In genomic region chr1:72056516-72056915, GRCh38 we compare ENCODE assay signal across 39 cellular contexts.
"Had no signal": no experiment of that assay in that cellular context is flagged by ENCODE, and none has a peak within 500 bp of the region (broad histone marks: within the 10 kb centered on the region; RNA-seq: fewer than 3 reads in every experiment).

No MANE protein-coding gene starts in this region.

- DNase-seq: activated effector memory CD4-positive, alpha-beta T cell treated with anti-CD3 and anti-CD28 coated beads, Interleukin-2, amount 50 U/mL, for 16 hours; activated effector memory CD4-positive, alpha-beta T cell treated with Interleukin-2 at 50 U/mL for 16 hours; activated gamma-delta T cell; activated gamma-delta T cell treated with Interleukin-2 at 50 U/mL for 16 hours; activated naive CD4-positive, alpha-beta T cell; activated naive CD4-positive, alpha-beta T cell treated with anti-CD3 and anti-CD28 coated beads for 36 hours; activated naive CD4-positive, alpha-beta T cell treated with anti-CD3 and anti-CD28 coated beads, Interleukin-2, amount 10 ng/mL, durations not matched to agents 7 days and 5 days; activated naive CD4-positive, alpha-beta T cell treated with anti-CD3 and anti-CD28 coated beads, Interleukin-2, amount 50 U/mL, for 16 hours; activated naive CD4-positive, alpha-beta T cell treated with Interleukin-2 at 50 U/mL for 16 hours; activated naive CD8-positive, alpha-beta T cell treated with anti-CD3 and anti-CD28 coated beads for 36 hours; activated naive CD8-positive, alpha-beta T cell treated with anti-CD3 and anti-CD28 coated beads, Interleukin-2, amount 10 ng/mL, durations not matched to agents 7 days and 5 days; activated naive CD8-positive, alpha-beta T cell treated with anti-CD3 and anti-CD28 coated beads, Interleukin-2, amount 50 U/mL, for 24 hours; activated T-cell treated with anti-CD3 and anti-CD28 coated beads, Interleukin-2, amount 50 U/mL, for 4 hours; activated T-cell treated with anti-CD3 and anti-CD28 coated beads, Interleukin-2, amount 50 U/mL, for 48 hours; activated T-cell treated with anti-CD3 and anti-CD28 coated beads, Interleukin-2, amount 50 U/mL, for 72 hours; adrenal gland; amniotic stem cell; amygdala; anterior cingulate cortex; aorta; body of pancreas; brain microvascular endothelial cell; caudate nucleus; central memory CD4-positive, alpha-beta T cell; cerebellar nuclear complex had no signal

- H3K4me3 ChIP-seq: adrenal gland, ascending aorta, body of pancreas, breast epithelium, cardiac muscle cell had no signal

- H3K4me1 ChIP-seq: adrenal gland, ascending aorta, body of pancreas, breast epithelium had no signal

- ATAC-seq: activated naive CD4-positive, alpha-beta T cell treated with anti-CD3 and anti-CD28 coated beads, Interleukin-2, amount 50 U/mL, for 72 hours; activated naive CD8-positive, alpha-beta T cell treated with anti-CD3 and anti-CD28 coated beads, Interleukin-2, amount 50 U/mL, for 24 hours; activated T-cell treated with anti-CD3 and anti-CD28 coated beads, Interleukin-2, amount 50 U/mL, for 4 hours; activated T-cell treated with anti-CD3 and anti-CD28 coated beads, Interleukin-2, amount 50 U/mL, for 72 hours; activated T-helper 17 cell treated with anti-CD3 and anti-CD28 coated beads, Interleukin-2, amount 50 U/mL, for 72 hours; body of pancreas had no signal

- H3K4me1 Mint-ChIP-seq: activated naive CD4-positive, alpha-beta T cell treated with anti-CD3 and anti-CD28 coated beads, Interleukin-2, amount 10 ng/mL, durations not matched to agents 7 days and 5 days; activated naive CD4-positive, alpha-beta T cell treated with anti-CD3 and anti-CD28 coated beads, Interleukin-2, amount 50 U/mL, for 24 hours; activated naive CD8-positive, alpha-beta T cell treated with anti-CD3 and anti-CD28 coated beads for 36 hours; activated naive CD8-positive, alpha-beta T cell treated with anti-CD3 and anti-CD28 coated beads, Interleukin-2, amount 10 ng/mL, durations not matched to agents 7 days and 5 days; activated naive CD8-positive, alpha-beta T cell treated with anti-CD3 and anti-CD28 coated beads, Interleukin-2, amount 50 U/mL, for 24 hours; activated T-helper 17 cell treated with anti-CD3 and anti-CD28 coated beads, Interleukin-2, amount 50 U/mL, for 72 hours; central memory CD8-positive, alpha-beta T cell had no signal

- FAIRE-seq: astrocyte, bronchial epithelial cell, colon had no signal

- H3K36me3 Mint-ChIP-seq: activated naive CD4-positive, alpha-beta T cell treated with anti-CD3 and anti-CD28 coated beads, Interleukin-2, amount 10 ng/mL, durations not matched to agents 7 days and 5 days; activated naive CD4-positive, alpha-beta T cell treated with anti-CD3 and anti-CD28 coated beads, Interleukin-2, amount 50 U/mL, for 24 hours; activated naive CD4-positive, alpha-beta T cell treated with anti-CD3 and anti-CD28 coated beads, Interleukin-2, amount 50 U/mL, for 72 hours; activated naive CD8-positive, alpha-beta T cell; activated naive CD8-positive, alpha-beta T cell treated with anti-CD3 and anti-CD28 coated beads for 36 hours; activated naive CD8-positive, alpha-beta T cell treated with anti-CD3 and anti-CD28 coated beads, Interleukin-2, amount 10 ng/mL, durations not matched to agents 7 days and 5 days; brain had no signal

- H3K4me3 Mint-ChIP-seq: activated naive CD4-positive, alpha-beta T cell treated with anti-CD3 and anti-CD28 coated beads for 36 hours; activated naive CD4-positive, alpha-beta T cell treated with anti-CD3 and anti-CD28 coated beads, Interleukin-2, amount 10 ng/mL, durations not matched to agents 7 days and 5 days; activated naive CD4-positive, alpha-beta T cell treated with anti-CD3 and anti-CD28 coated beads, Interleukin-2, amount 50 U/mL, for 24 hours; activated naive CD8-positive, alpha-beta T cell; activated naive CD8-positive, alpha-beta T cell treated with anti-CD3 and anti-CD28 coated beads for 36 hours; activated naive CD8-positive, alpha-beta T cell treated with anti-CD3 and anti-CD28 coated beads, Interleukin-2, amount 10 ng/mL, durations not matched to agents 7 days and 5 days; activated naive CD8-positive, alpha-beta T cell treated with anti-CD3 and anti-CD28 coated beads, Interleukin-2, amount 50 U/mL, for 24 hours; activated T-cell treated with anti-CD3 and anti-CD28 coated beads, Interleukin-2, amount 50 U/mL, for 4 hours; activated T-cell treated with anti-CD3 and anti-CD28 coated beads, Interleukin-2, amount 50 U/mL, for 72 hours; activated T-helper 1 cell treated with anti-CD3 and anti-CD28 coated beads, Interleukin-12 subunit alpha, Interleukin-12 subunit beta, Interleukin-2, Interleukin-4 antibody, amounts not matched to agents 30 ng/mL and 10 ng/mL and 1 ng/mL, durations not matched to agents 14 hours and 24 hours and 36 hours; activated T-helper 17 cell treated with anti-CD3 and anti-CD28 coated beads, Interleukin-2, amount 50 U/mL, for 72 hours; brain; central memory CD8-positive, alpha-beta T cell had no signal

- H3K36me3 ChIP-seq: adrenal gland, ascending aorta, brain microvascular endothelial cell, breast epithelium, cardiac muscle cell had no signal

- H3K9me3 ChIP-seq: adrenal gland, ascending aorta, body of pancreas, breast epithelium had no signal

- H3K27me3 Mint-ChIP-seq: activated naive CD4-positive, alpha-beta T cell treated with anti-CD3 and anti-CD28 coated beads, Interleukin-2, amount 10 ng/mL, durations not matched to agents 7 days and 5 days; activated naive CD4-positive, alpha-beta T cell treated with anti-CD3 and anti-CD28 coated beads, Interleukin-2, amount 50 U/mL, for 24 hours; activated naive CD8-positive, alpha-beta T cell; activated naive CD8-positive, alpha-beta T cell treated with anti-CD3 and anti-CD28 coated beads for 36 hours; activated naive CD8-positive, alpha-beta T cell treated with anti-CD3 and anti-CD28 coated beads, Interleukin-2, amount 10 ng/mL, durations not matched to agents 7 days and 5 days; activated naive CD8-positive, alpha-beta T cell treated with anti-CD3 and anti-CD28 coated beads, Interleukin-2, amount 50 U/mL, for 24 hours; activated T-helper 17 cell treated with anti-CD3 and anti-CD28 coated beads, Interleukin-2, amount 50 U/mL, for 72 hours; brain; central memory CD8-positive, alpha-beta T cell had no signal

- H3K9me3 Mint-ChIP-seq: activated naive CD4-positive, alpha-beta T cell treated with anti-CD3 and anti-CD28 coated beads for 36 hours; activated naive CD4-positive, alpha-beta T cell treated with anti-CD3 and anti-CD28 coated beads, Interleukin-2, amount 10 ng/mL, durations not matched to agents 7 days and 5 days; activated naive CD4-positive, alpha-beta T cell treated with anti-CD3 and anti-CD28 coated beads, Interleukin-2, amount 50 U/mL, for 24 hours; activated naive CD8-positive, alpha-beta T cell treated with anti-CD3 and anti-CD28 coated beads for 36 hours; activated naive CD8-positive, alpha-beta T cell treated with anti-CD3 and anti-CD28 coated beads, Interleukin-2, amount 10 ng/mL, durations not matched to agents 7 days and 5 days; activated naive CD8-positive, alpha-beta T cell treated with anti-CD3 and anti-CD28 coated beads, Interleukin-2, amount 50 U/mL, for 24 hours; activated T-cell treated with anti-CD3 and anti-CD28 coated beads, Interleukin-2, amount 50 U/mL, for 4 hours; activated T-cell treated with anti-CD3 and anti-CD28 coated beads, Interleukin-2, amount 50 U/mL, for 72 hours; activated T-helper 1 cell treated with anti-CD3 and anti-CD28 coated beads, Interleukin-12 subunit alpha, Interleukin-12 subunit beta, Interleukin-2, Interleukin-4 antibody, amounts not matched to agents 30 ng/mL and 10 ng/mL and 1 ng/mL, durations not matched to agents 14 hours and 24 hours and 36 hours; activated T-helper 2 cell treated with anti-CD3 and anti-CD28 coated beads, Interferon-gamma antibody, Interleukin-2, Interleukin-4, amounts not matched to agents 10 μg/mL and 5 μg/mL and 100 μg/mL, durations not matched to agents 14 hours and 24 hours and 36 hours; brain had no signal

- H3K27ac ChIP-seq: adrenal gland, ascending aorta, body of pancreas, brain microvascular endothelial cell, breast epithelium, cardiac muscle cell had no signal

- H3K27me3 ChIP-seq: adrenal gland, ascending aorta, brain microvascular endothelial cell, breast epithelium, cardiac muscle cell had no signal

- H3K27ac Mint-ChIP-seq: activated naive CD4-positive, alpha-beta T cell treated with anti-CD3 and anti-CD28 coated beads for 36 hours; activated naive CD4-positive, alpha-beta T cell treated with anti-CD3 and anti-CD28 coated beads, Interleukin-2, amount 10 ng/mL, durations not matched to agents 7 days and 5 days; activated naive CD4-positive, alpha-beta T cell treated with anti-CD3 and anti-CD28 coated beads, Interleukin-2, amount 50 U/mL, for 24 hours; activated naive CD4-positive, alpha-beta T cell treated with anti-CD3 and anti-CD28 coated beads, Interleukin-2, amount 50 U/mL, for 72 hours; activated naive CD8-positive, alpha-beta T cell; activated naive CD8-positive, alpha-beta T cell treated with anti-CD3 and anti-CD28 coated beads for 36 hours; activated naive CD8-positive, alpha-beta T cell treated with anti-CD3 and anti-CD28 coated beads, Interleukin-2, amount 10 ng/mL, durations not matched to agents 7 days and 5 days; activated naive CD8-positive, alpha-beta T cell treated with anti-CD3 and anti-CD28 coated beads, Interleukin-2, amount 50 U/mL, for 24 hours; activated T-cell treated with anti-CD3 and anti-CD28 coated beads, Interleukin-2, amount 50 U/mL, for 72 hours; activated T-helper 1 cell treated with anti-CD3 and anti-CD28 coated beads, Interleukin-12 subunit alpha, Interleukin-12 subunit beta, Interleukin-2, Interleukin-4 antibody, amounts not matched to agents 30 ng/mL and 10 ng/mL and 1 ng/mL, durations not matched to agents 14 hours and 24 hours and 36 hours; activated T-helper 17 cell treated with anti-CD3 and anti-CD28 coated beads, Interleukin-2, amount 50 U/mL, for 72 hours; activated T-helper 2 cell treated with anti-CD3 and anti-CD28 coated beads, Interferon-gamma antibody, Interleukin-2, Interleukin-4, amounts not matched to agents 10 μg/mL and 5 μg/mL and 100 μg/mL, durations not matched to agents 14 hours and 24 hours and 36 hours; brain had no signal
